21 cellular contexts compared by ENCODE assay signal in the genomic region with DNA sequence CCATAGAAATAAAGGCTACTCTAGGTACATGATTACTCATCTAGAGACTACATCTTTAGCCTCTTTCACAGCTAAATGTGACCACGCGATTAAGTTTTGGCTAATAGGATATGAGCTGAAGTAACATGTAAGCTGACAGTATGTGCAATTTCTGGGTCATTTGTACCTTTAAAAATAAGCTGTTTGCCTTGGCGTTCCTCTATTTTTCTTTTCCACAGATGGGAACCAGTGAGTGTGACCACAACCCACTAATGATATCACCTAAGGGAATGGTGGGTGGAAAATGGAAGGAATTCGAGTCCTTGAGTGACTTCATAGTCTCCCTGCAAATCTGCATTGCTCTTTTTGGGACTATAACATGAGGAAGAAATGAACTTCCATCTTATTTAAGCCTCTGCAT. TPM values are rescaled to one million over a fixed set of nuclear protein-coding genes. Genes with fewer than 3 reads are reported as not detected.
A peak's percentile ranks its signal among the peaks of the same experiment; 100 is the strongest.
DNase-seq lines count a peak whose midpoint lies in the region; ATAC-seq, FAIRE-seq and TF ChIP-seq lines count a peak whose summit lies in the region.
"Had no signal": no experiment of that assay in that cellular context is flagged by ENCODE, and none has a peak within 500 bp of the region (broad histone marks: within the 10 kb centered on the region; RNA-seq: fewer than 3 reads in every experiment).

No MANE protein-coding gene starts in this region.

- TF ChIP-seq POLR2A in HepG2 (IDR thresholded peaks at IDR 0.05; ENCODE audit: insufficient read depth in 1 of 2, low read depth in 2 of 2, low read length in 2 of 2) = no peak
- TF ChIP-seq POLR2A in GM12892 (IDR thresholded peaks at IDR 0.05; ENCODE audit: low read depth, low read length) = no peak

- no peak for TF ChIP-seq RAD21 in HepG2 (CRISPR knock-in tag; IDR thresholded peaks at IDR 0.05)

- CTCF ChIA-PET in PC-9 (lab: Charles Lee) = no interaction called here
- CTCF ChIA-PET in HepG2 (lab: Yijun Ruan, JAX; ENCODE audit: low intra/inter-chr PET ratio, low total read pairs) = no interaction called here

- H3K4me1 ChIP-seq in ACC112 (ENCODE audit: control insufficient read depth, insufficient read depth, low read length, unreplicated experiment) = peaks cover 23% of the 10 kb centered on the region
- no peaks in the 10 kb centered on the region for H3K4me1 ChIP-seq in PC-9 (replicated peaks; ENCODE audit: insufficient read depth)
- H3K4me1 ChIP-seq in HepG2 (ENCODE audit: insufficient read depth, low read length) = peaks cover 1% of the 10 kb centered on the region; the same call in 1 of the 2 replicates
- H3K4me1 ChIP-seq: neural progenitor cell, uterus had no signal

- H3K9me3 ChIP-seq in PC-9 (ENCODE audit: insufficient read depth, low read depth) = no peaks in the 10 kb centered on the region
- no peaks in the 10 kb centered on the region for H3K9me3 ChIP-seq in HepG2 (ENCODE audit: low read length)
- H3K9me3 ChIP-seq: uterus had no signal

- no peak for FAIRE-seq in HepG2 (lab: Jason Lieb, UNC)
- no peak for FAIRE-seq in GM12892 (lab: Jason Lieb, UNC)
- FAIRE-seq: endometrium had no signal

- H3K27ac ChIP-seq in ACC112 (ENCODE audit: low read depth, low read length) (peak overlapping the region; percentile 44), PC-9 (no peak overlapping the region), HepG2 (ENCODE audit: extremely low read length, insufficient read depth, low read length) (no peak overlapping the region)
- H3K27ac ChIP-seq: neural progenitor cell, uterus had no signal

- POLR2A ChIA-PET in PC-9 (lab: Charles Lee; ENCODE audit: unreplicated experiment) = interaction anchor here (0.5 kb wide), 1 partner anchor 60 kb away, joined by 4 read pairs; no protein-coding TSS in a partner anchor
- POLR2A ChIA-PET in HepG2 (lab: Yijun Ruan, JAX) = interaction anchor here (0.7 to 4.9 kb wide), 2 partner anchors 12 to 29 kb away, joined by 3 to 32 read pairs; a partner anchor contains a TSS

- H3K4me3 ChIP-seq in ACC112 (ENCODE audit: low read depth, low read length) = no peak overlapping the region
- no peak overlapping the region for H3K4me3 ChIP-seq in fibroblast of mammary gland (ENCODE audit: control insufficient read depth, low read depth, low read length)
- no peak overlapping the region for H3K4me3 ChIP-seq in PC-9
- no peak overlapping the region for H3K4me3 ChIP-seq in HepG2 (replicated peaks in 1 of 3; ENCODE audit: insufficient read depth in 1 of 3, low read depth in 2 of 3, low read length in 3 of 3)
- H3K4me3 ChIP-seq: neural progenitor cell, uterus had no signal

- intact Hi-C loops in left ventricle myocardium superior (cut with micrococcal nuclease) = no loop called here
- intact Hi-C loops in PC-9 (cut with micrococcal nuclease; ENCODE audit: unreplicated experiment) = no loop called here
- intact Hi-C loops in HepG2 (cut with micrococcal nuclease; ENCODE audit: unreplicated experiment) = no loop called here

- H3K4me2 ChIP-seq in PC-9 = no peak overlapping the region
- no peak overlapping the region for H3K4me2 ChIP-seq in HepG2 (ENCODE audit: low read depth, low read length)
- H3K4me2 ChIP-seq: neural progenitor cell had no signal

- no peaks in the 10 kb centered on the region for H3F3A ChIP-seq in PC-9 (ENCODE audit: insufficient read depth, low read depth)

- BruUV-seq in PC-9 (replicated peaks; lab: Mats Ljungman, UMichigan) (no TSS peak), HepG2 (replicated peaks; lab: Mats Ljungman, UMichigan) (no TSS peak)

- in situ Hi-C loops in HepG2 (cut with HindIII; ENCODE audit: extremely low pct_ligation_motif_present, low pct_unique_long_range_greater_than_20kb) = no loop called here

- peak; percentile 66 for DNase-seq in RPMI7951 (ENCODE audit: low read depth)
- DNase-seq in fibroblast of mammary gland (ENCODE audit: low read depth) = peak; percentile 39
- DNase-seq in left ventricle myocardium superior = no peak
- DNase-seq in PC-9 = no peak
- DNase-seq in HepG2 (ENCODE audit: low spot score) = no peak
- no peak for DNase-seq in GM12892 (ENCODE audit: insufficient read length)
- DNase-seq: activated CD4-positive, alpha-beta T cell treated with anti-CD3 and anti-CD28 coated beads for 1 hour; activated gamma-delta T cell; aorta; COR-L47; GOT3; kidney glomerular epithelial cell; midbrain; NCI-H1930; NCI-H446 treated with DMSO at 0.1 percent for 48 hours; SHP77; uterus had no signal

- peak; percentile 1 for ATAC-seq in GM21367 (IDR thresholded peaks at IDR 0.05; ENCODE audit: unreplicated experiment)
- no peak for ATAC-seq in left ventricle myocardium superior
- no peak for ATAC-seq in HepG2

- H3K27me3 ChIP-seq in ACC112 (ENCODE audit: insufficient read depth, low read length) = no peaks in the 10 kb centered on the region
- H3K27me3 ChIP-seq in PC-9 (ENCODE audit: insufficient read depth, low read depth) = no peaks in the 10 kb centered on the region
- no peaks in the 10 kb centered on the region for H3K27me3 ChIP-seq in HepG2 (ENCODE audit: control insufficient read depth in 1 of 2, insufficient read depth in 2 of 2, low read length in 2 of 2)
- H3K27me3 ChIP-seq: neural progenitor cell, uterus had no signal

- H3K9ac ChIP-seq in HepG2 (ENCODE audit: insufficient read depth, low read depth, low read length) = no peak overlapping the region
- H3K9ac ChIP-seq: neural progenitor cell had no signal

- H3K79me2 ChIP-seq in ACC112 (ENCODE audit: control insufficient read depth, insufficient read depth, low read length, unreplicated experiment) (no peaks in the 10 kb centered on the region), PC-9 (ENCODE audit: low read depth) (no peaks in the 10 kb centered on the region), HepG2 (ENCODE audit: insufficient read depth, low read length) (no peaks in the 10 kb centered on the region)

- no peaks in the 10 kb centered on the region for H3K36me3 ChIP-seq in ACC112 (ENCODE audit: insufficient read depth, low read length)
- no peaks in the 10 kb centered on the region for H3K36me3 ChIP-seq in PC-9 (ENCODE audit: low read depth)
- no peaks in the 10 kb centered on the region for H3K36me3 ChIP-seq in HepG2 (replicated peaks in 1 of 2; ENCODE audit: control insufficient read depth in 1 of 2, insufficient read depth in 2 of 2, low read length in 2 of 2)
- H3K36me3 ChIP-seq: neural progenitor cell, uterus had no signal

- TF ChIP-seq EP300 in HepG2 (IDR thresholded peaks at IDR 0.05; ENCODE audit: low read depth in 2 of 2, low read length in 2 of 2) (no peak), HepG2 (CRISPR knock-in tag; IDR thresholded peaks at IDR 0.05; ENCODE audit: borderline replicate concordance) (no peak)

- no peaks in the 10 kb centered on the region; the same call in 1 of the 2 replicates for H3K9me2 ChIP-seq in PC-9 (ENCODE audit: insufficient read depth)

- H2AFZ ChIP-seq in ACC112 (ENCODE audit: low read length, unreplicated experiment) (peak overlapping the region; percentile 81), PC-9 (no peak overlapping the region), HepG2 (ENCODE audit: low read length) (no peak overlapping the region)
- H2AFZ ChIP-seq: neural progenitor cell had no signal

- no peaks in the 10 kb centered on the region for H4K20me1 ChIP-seq in PC-9 (ENCODE audit: insufficient read depth)
- no peaks in the 10 kb centered on the region for H4K20me1 ChIP-seq in HepG2 (ENCODE audit: insufficient read depth, low read length)

- 53% methylated on average over 4 of the region's 4 CpGs for WGBS in HepG2 (ENCODE audit: low lambda C conversion rate)

- TF ChIP-seq CTCF in fibroblast of mammary gland (conservative IDR thresholded peaks at IDR 0.05; ENCODE audit: control insufficient read depth, insufficient read depth, low read depth, low read length) (no peak), PC-9 (conservative IDR thresholded peaks at IDR 0.05) (no peak), HepG2 (CRISPR knock-in tag; IDR thresholded peaks at IDR 0.05) (no peak)

TF ChIP-seq in HepG2, 621 proteins besides CTCF, POLR2A, EP300 and RAD21 (continues in another document):
- TF ChIP-seq CAMTA2 (CRISPR knock-in tag; IDR thresholded peaks at IDR 0.05; ENCODE audit: borderline replicate concordance) = no peak

RNA-seq across cellular contexts. Expression of a gene that starts 11.7 kb away (rescaled TPM):
- total RNA-seq in RPMI7951 (2014; rRNA removed; shearing (Covaris generic)) = 19.4 and 24.5 TPM in 2 replicates
- total RNA-seq in left ventricle myocardium superior (7.1 TPM), PC-9 (2021) (39.0 and 46.5 TPM in 2 replicates), HepG2 (2016; rRNA removed; fragmentation: Illumina TruSeq; extraction: Trizol) (4.9 and 14.9 TPM in 2 replicates)
- 3.4 and 3.5 TPM in 2 replicates for total RNA-seq in HepG2 (2016; cell fraction: cytosol; rRNA removed; fragmentation: Illumina TruSeq; extraction: Trizol; ENCODE audit: low read depth)
- total RNA-seq in HepG2 (2016; cell fraction: insoluble cytoplasmic fraction; rRNA removed; fragmentation: Illumina TruSeq; extraction: Trizol) = 4.9 and 13.0 TPM in 2 replicates
- total RNA-seq in HepG2 (2016; cell fraction: membrane; rRNA removed; fragmentation: Illumina TruSeq; extraction: Trizol) = 5.4 and 7.2 TPM in 2 replicates
- 39.0 and 39.1 TPM in 2 replicates for total RNA-seq in HepG2 (2016; cell fraction: nucleus; rRNA removed; fragmentation: Illumina TruSeq; extraction: Trizol)
- 19.8 and 24.2 TPM in 2 replicates for polyA plus RNA-seq in HepG2 (2011; rRNA removed)
- 1.5 and 2.3 TPM in 2 replicates for polyA plus RNA-seq in HepG2 (2011; cell fraction: cytosol; rRNA removed)
- polyA plus RNA-seq in HepG2 (2011; cell fraction: nucleus; rRNA removed) = 69.0 and 77.8 TPM in 2 replicates
- 11.7 and 15.0 TPM in 2 replicates for polyA plus RNA-seq in HepG2 (2012)
- polyA plus RNA-seq in HepG2 (2016; cell fraction: cytosol; fragmentation: Illumina TruSeq; extraction: Trizol; ENCODE audit: low read depth) = 0.61 and 0.70 TPM in 2 replicates
- 3.6 and 3.9 TPM in 2 replicates for polyA plus RNA-seq in HepG2 (2016; cell fraction: insoluble cytoplasmic fraction; fragmentation: Illumina TruSeq; extraction: Trizol; ENCODE audit: low read depth)
- polyA plus RNA-seq in HepG2 (2016; cell fraction: membrane; fragmentation: Illumina TruSeq; extraction: Trizol; ENCODE audit: low read depth) = 1.8 TPM in 2 replicates
- 30.5 and 31.7 TPM in 2 replicates for polyA plus RNA-seq in HepG2 (2016; cell fraction: nucleus; fragmentation: Illumina TruSeq; extraction: Trizol; ENCODE audit: insufficient read depth, low read depth)
- polyA minus RNA-seq in HepG2 (2011; rRNA and poly(A)+ RNA removed; ENCODE audit: low replicate concordance) = 10.1 and 23.0 TPM in 2 replicates
- 3.7 and 3.8 TPM in 2 replicates for polyA minus RNA-seq in HepG2 (2011; cell fraction: cytosol; rRNA and poly(A)+ RNA removed)
- 225 and 258 TPM in 2 replicates for polyA minus RNA-seq in HepG2 (2011; cell fraction: nucleus; rRNA and poly(A)+ RNA removed)
- 20.7 TPM for polyA plus RNA-seq in GM12892 (2012; ENCODE audit: missing spikeins)

Comparison
In these comparisons a context has a peak if more than half of its experiments do, and no peak if none do; other contexts are left out.
1. DNase-seq: peak in RPMI7951 (single experiment) and fibroblast of mammary gland (single experiment); none in left ventricle myocardium superior (single experiment), PC-9 (0 of 2), HepG2 (single experiment) and GM12892 (single experiment).